Comparison of ENCODE assay signal across 22 cellular contexts in genomic region chr11:70933986-70934583, GRCh38.
DNase-seq lines count a peak whose midpoint lies in the region; ATAC-seq, FAIRE-seq and TF ChIP-seq lines count a peak whose summit lies in the region.
"Had no signal": no experiment of that assay in that cellular context is flagged by ENCODE, and none has a peak within 500 bp of the region (broad histone marks: within the 10 kb centered on the region; RNA-seq: fewer than 3 reads in every experiment).

No MANE protein-coding gene starts in this region.

- no peak for FAIRE-seq in kidney (lab: Jason Lieb, UNC)

- no peak overlapping the region for H3K27ac Mint-ChIP-seq in activated T-cell treated with anti-CD3 and anti-CD28 coated beads, Interleukin-2, amount 50 U/mL, for 72 hours
- H3K27ac Mint-ChIP-seq: HFFc6 had no signal

- H3K36me3 ChIP-seq in BLaER1 = no peaks in the 10 kb centered on the region
- H3K36me3 ChIP-seq in kidney (ENCODE audit: control insufficient read depth in 1 of 2, insufficient read depth in 2 of 2, low read length in 2 of 2) = peaks cover 2 to 3% of the 10 kb centered on the region in 2 donors
- H3K36me3 ChIP-seq: HAP-1, MG63, Peyer's patch had no signal

- peaks cover 6% of the 10 kb centered on the region; the same call in 1 of the 2 replicates for H3K9me3 ChIP-seq in BLaER1
- H3K9me3 ChIP-seq in kidney (ENCODE audit: control insufficient read depth in 1 of 2, low read length in 2 of 2) = peaks cover 0 to 2% of the 10 kb centered on the region in 2 donors
- H3K9me3 ChIP-seq: HAP-1, MG63, Peyer's patch had no signal

- no peak for TF ChIP-seq CTCF in kidney (IDR thresholded peaks at IDR 0.05; ENCODE audit: borderline replicate concordance, extremely low read depth, insufficient read depth)

- peaks cover 2 to 10% of the 10 kb centered on the region in 2 donors for H3K9me3 Mint-ChIP-seq in activated T-cell treated with anti-CD3 and anti-CD28 coated beads, Interleukin-2, amount 50 U/mL, for 72 hours

- no peaks in the 10 kb centered on the region for H3K4me1 Mint-ChIP-seq in activated T-cell treated with anti-CD3 and anti-CD28 coated beads, Interleukin-2, amount 50 U/mL, for 72 hours (ENCODE audit: low read depth)
- H3K4me1 Mint-ChIP-seq: CD4-positive, alpha-beta memory T cell had no signal

- peak overlapping the region; percentile 52 for H3K4me2 ChIP-seq in BLaER1

- H3K27me3 Mint-ChIP-seq in activated T-cell treated with anti-CD3 and anti-CD28 coated beads, Interleukin-2, amount 50 U/mL, for 72 hours (ENCODE audit: low read depth) = no peaks in the 10 kb centered on the region

- no peak overlapping the region for H3K4me3 Mint-ChIP-seq in activated T-cell treated with anti-CD3 and anti-CD28 coated beads, Interleukin-2, amount 50 U/mL, for 72 hours
- H3K4me3 Mint-ChIP-seq: CD4-positive, alpha-beta memory T cell; HFFc6 had no signal

- H3K9ac ChIP-seq in BLaER1 = no peak overlapping the region
- no peak overlapping the region for H3K9ac ChIP-seq in kidney (ENCODE audit: low read length in 2 of 2)

- no peaks in the 10 kb centered on the region for H3K27me3 ChIP-seq in BLaER1
- H3K27me3 ChIP-seq: MG63, Peyer's patch had no signal

- H3K4me3 ChIP-seq in BLaER1 (no peak overlapping the region), kidney (ENCODE audit: low read length in 2 of 2) (no peak overlapping the region)
- H3K4me3 ChIP-seq: HAP-1, MG63, Peyer's patch had no signal

- H3K27ac ChIP-seq in BLaER1 = no peak overlapping the region
- H3K27ac ChIP-seq in kidney (ENCODE audit: low read depth in 2 of 2, low read length in 2 of 2) = no peak overlapping the region
- H3K27ac ChIP-seq in substantia nigra (ENCODE audit: low read depth, low read length, poor library complexity, severe bottlenecking) = no peak overlapping the region
- H3K27ac ChIP-seq: Peyer's patch had no signal

- H3K4me1 ChIP-seq in BLaER1 = peaks cover 33% of the 10 kb centered on the region
- no peaks in the 10 kb centered on the region for H3K4me1 ChIP-seq in kidney (ENCODE audit: control insufficient read depth in 1 of 2, insufficient read depth in 1 of 2, low read depth in 1 of 2, low read length in 2 of 2)
- H3K4me1 ChIP-seq: HAP-1, Peyer's patch had no signal

- ATAC-seq in activated T-cell treated with anti-CD3 and anti-CD28 coated beads, Interleukin-2, amount 50 U/mL, for 72 hours (replicated peaks in 1 of 2) = no peak

- peaks cover 0 to 2% of the 10 kb centered on the region in 2 donors for H3K36me3 Mint-ChIP-seq in activated T-cell treated with anti-CD3 and anti-CD28 coated beads, Interleukin-2, amount 50 U/mL, for 72 hours (ENCODE audit: insufficient read depth in 2 of 2)
- H3K36me3 Mint-ChIP-seq: CD4-positive, alpha-beta memory T cell had no signal

- peak; percentile 23 for DNase-seq in DMS79 treated with DMSO at 0.1 percent for 48 hours (lab: John Stamatoyannopoulos, UW)
- DNase-seq in kidney = peak; percentile 65
- peak; percentile 66 for DNase-seq in renal cortical epithelial cell (ENCODE audit: low read depth)
- DNase-seq in substantia nigra (lab: John Stamatoyannopoulos, UW) = no peak
- DNase-seq in activated T-cell treated with anti-CD3 and anti-CD28 coated beads, Interleukin-2, amount 50 U/mL, for 72 hours = no peak
- DNase-seq in activated CD4-positive, alpha-beta T cell treated with anti-CD3 and anti-CD28 coated beads for 1 hour = no peak
- DNase-seq: C1 segment of cervical spinal cord; CD4-positive, alpha-beta memory T cell; DMS153; GOT3; HFFc6; KG1; MG63; NCI-H2081 treated with DMSO at 0.1 percent for 48 hours; NCI-H2171; NCI-H226; NCI-H510A; NCI-H69; Peyer's patch; SHP77 treated with DMSO at 0.1 percent for 48 hours had no signal

- H4K20me1 ChIP-seq in BLaER1 = no peaks in the 10 kb centered on the region

- intact Hi-C loops in kidney (cut with DNase I) = no loop called here

Comparison
In these comparisons a context has a peak if more than half of its experiments do, and no peak if none do; other contexts are left out.
1. DNase-seq: peak in DMS79 treated with DMSO at 0.1 percent for 48 hours (single experiment), kidney (single experiment) and renal cortical epithelial cell (single experiment); none in substantia nigra (0 of 49), activated T-cell treated with anti-CD3 and anti-CD28 coated beads, Interleukin-2, amount 50 U/mL, for 72 hours (0 of 2) and activated CD4-positive, alpha-beta T cell treated with anti-CD3 and anti-CD28 coated beads for 1 hour (single experiment).